23 cellular contexts compared by ENCODE assay signal in the genomic region with DNA sequence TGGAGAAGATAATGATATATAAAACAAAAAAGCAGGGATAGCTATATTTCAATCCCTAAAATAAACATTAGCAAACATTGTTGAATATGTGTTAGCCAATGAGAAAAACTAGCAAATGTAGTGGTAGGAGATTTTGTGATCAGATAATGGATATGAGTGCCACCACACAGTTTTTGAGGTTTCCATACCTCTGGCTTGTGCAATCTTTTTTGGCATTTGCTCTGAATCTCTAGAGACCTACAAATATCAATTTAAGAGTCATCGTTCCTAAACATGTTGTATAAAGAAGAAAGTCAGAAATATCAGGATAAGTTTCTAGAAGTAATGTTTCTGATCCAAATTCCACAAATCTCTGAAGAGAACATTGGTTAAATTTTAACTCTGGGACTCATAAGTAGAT.
A peak's percentile ranks its signal among the peaks of the same experiment; 100 is the strongest.
DNase-seq lines count a peak whose midpoint lies in the region; ATAC-seq lines count a peak whose summit lies in the region.
"Had no signal": no experiment of that assay in that cellular context is flagged by ENCODE, and none has a peak within 500 bp of the region (broad histone marks: within the 10 kb centered on the region; RNA-seq: fewer than 3 reads in every experiment).

No MANE protein-coding gene starts in this region.

- peaks cover 9% of the 10 kb centered on the region; the same call in 1 of the 2 replicates for H3K4me1 ChIP-seq in GM23248 (ENCODE audit: insufficient read depth)
- no peaks in the 10 kb centered on the region for H3K4me1 ChIP-seq in adipocyte (ENCODE audit: control insufficient read depth, insufficient read depth, low read length)
- H3K4me1 ChIP-seq: A549 had no signal

- in situ Hi-C loops in GM23248 (cut with MboI) = no loop called here

- H3K9ac ChIP-seq in GM23248 = no peak overlapping the region
- no peak overlapping the region for H3K9ac ChIP-seq in adipocyte (ENCODE audit: low read length)
- H3K9ac ChIP-seq: KMS-11 had no signal

- H4K20me1 ChIP-seq in GM23248 (ENCODE audit: insufficient read depth) = no peaks in the 10 kb centered on the region

- H3K27me3 ChIP-seq in GM23248 (replicated peaks; ENCODE audit: insufficient read depth) (no peaks in the 10 kb centered on the region), adipocyte (replicated peaks; ENCODE audit: control insufficient read depth, insufficient read depth, low read length) (no peaks in the 10 kb centered on the region)

- no peaks in the 10 kb centered on the region for H3F3A ChIP-seq in GM23248 (ENCODE audit: insufficient read depth)

- H3K27ac ChIP-seq in GM23248 = no peak overlapping the region
- H3K27ac ChIP-seq: A549, C4-2B, KMS-11, RWPE1 had no signal

- H3K79me2 ChIP-seq in GM23248 (ENCODE audit: insufficient read depth) = no peaks in the 10 kb centered on the region

- 72 to 86% methylated on average over 1 of the region's 1 CpG for WGBS in GM23248 (ENCODE audit: low coverage in 1 of 2, low lambda C conversion rate in 2 of 2, missing lambda C conversion rate in 2 of 2), 2 experiments

- H3K4me3 ChIP-seq in GM23248 (no peak overlapping the region), adipocyte (ENCODE audit: low read length) (no peak overlapping the region)
- H3K4me3 ChIP-seq: A549 had no signal

- H3K4me2 ChIP-seq in GM23248 (ENCODE audit: unreplicated experiment) = no peak overlapping the region
- H3K4me2 ChIP-seq: A549, KMS-11 had no signal

- H3K9me3 ChIP-seq in GM23248 (ENCODE audit: low read depth) = no peaks in the 10 kb centered on the region
- no peaks in the 10 kb centered on the region for H3K9me3 ChIP-seq in adipocyte (ENCODE audit: control insufficient read depth, low read length)
- H3K9me3 ChIP-seq: A549 had no signal

- 0 out of 2 replicates have a peak, but pooled peaks cover 3% of the 10 kb centered on the region for H3K9me2 ChIP-seq in GM23248 (ENCODE audit: insufficient read depth)

- DNase-seq in GM23248 (peak; percentile 26), adipocyte (ENCODE audit: low read depth) (peak; percentile 40), iris pigment epithelial cell (ENCODE audit: low read depth) (peak; percentile 31), NCI-H128 (lab: John Stamatoyannopoulos, UW; ENCODE audit: unreplicated experiment) (no peak), SW 1271 (lab: John Stamatoyannopoulos, UW) (no peak)
- DNase-seq: CD8-positive, alpha-beta T cell; DMS 273 treated with DMSO at 0.1 percent for 48 hours; DMS79; GF-D8; NCI-H1092; NCI-H1436; NCI-H187; NCI-H2081 treated with DMSO at 0.1 percent for 48 hours; NCI-H2171; NCI-H226; NCI-H510A; SHP77 had no signal

- H3K36me3 ChIP-seq in GM23248 (ENCODE audit: low read depth) (no peaks in the 10 kb centered on the region), adipocyte (ENCODE audit: control insufficient read depth, insufficient read depth, low read length, severe bottlenecking) (no peaks in the 10 kb centered on the region)

- ATAC-seq in GM19452 (IDR thresholded peaks at IDR 0.05; ENCODE audit: unreplicated experiment) = no peak
- ATAC-seq in activated CD4-positive, CD25-positive, alpha-beta regulatory T cell treated with anti-CD3 and anti-CD28 coated beads, Interleukin-2, amount 50 U/mL, for 24 hours = no peak
- ATAC-seq: A549; CD8-positive, alpha-beta T cell had no signal

- 0 out of 2 replicates have a peak overlapping the region, but pooled peaks have one; percentile 14 for H2AFZ ChIP-seq in GM23248

Comparison
In these comparisons a context has a peak if more than half of its experiments do, and no peak if none do; other contexts are left out.
1. DNase-seq: peak in GM23248 (single experiment), adipocyte (single experiment) and iris pigment epithelial cell (single experiment); none in NCI-H128 (single experiment) and SW 1271 (0 of 2).